Comparison of ENCODE assay signal across 22 cellular contexts in genomic region chrX:17298564-17298963, GRCh38.
A peak's percentile ranks its signal among the peaks of the same experiment; 100 is the strongest.
DNase-seq lines count a peak whose midpoint lies in the region; ATAC-seq and TF ChIP-seq lines count a peak whose summit lies in the region.
"Had no signal": no experiment of that assay in that cellular context is flagged by ENCODE, and none has a peak within 500 bp of the region (broad histone marks: within the 10 kb centered on the region; RNA-seq: fewer than 3 reads in every experiment).

No MANE protein-coding gene starts in this region.

- ATAC-seq in HG03460 (IDR thresholded peaks at IDR 0.05; ENCODE audit: unreplicated experiment) (no peak), HG03439 (IDR thresholded peaks at IDR 0.05; ENCODE audit: unreplicated experiment) (no peak)

- H3K36me3 ChIP-seq in uterus: no peaks in the 10 kb centered on the region
- no peaks in the 10 kb centered on the region for H3K36me3 ChIP-seq in HAP-1 (replicated peaks)
- H3K36me3 ChIP-seq: BLaER1 had no signal

- in situ Hi-C loops in HAP-1 (cut with MboI; ENCODE audit: low sequenced_read_pairs): no loop called here

- H3K9me3 ChIP-seq in uterus (no peaks in the 10 kb centered on the region), HAP-1 (no peaks in the 10 kb centered on the region)
- H3K9me3 ChIP-seq: BLaER1, SK-N-SH had no signal

- no peak overlapping the region for H3K27ac ChIP-seq in coronary artery
- H3K27ac ChIP-seq in uterus: peak overlapping the region; percentile 47 to 49
- H3K27ac ChIP-seq: BLaER1 had no signal

- no peaks in the 10 kb centered on the region for H3K27me3 ChIP-seq in uterus
- H3K27me3 ChIP-seq in HAP-1 (ENCODE audit: low read depth): no peaks in the 10 kb centered on the region

- H3K4me1 ChIP-seq in uterus: no peaks in the 10 kb centered on the region
- H3K4me1 ChIP-seq in HAP-1: no peaks in the 10 kb centered on the region
- H3K4me1 ChIP-seq: BLaER1 had no signal

- DNase-seq in SKM-1 treated with dmso at 0.1 percent for 144 hours (lab: John Stamatoyannopoulos, UW; ENCODE audit: unreplicated experiment) (peak; percentile 0), SKM-1 (lab: John Stamatoyannopoulos, UW; ENCODE audit: unreplicated experiment) (no peak), NOMO-1 treated with DMSO at 0.1 percent for 48 hours (lab: John Stamatoyannopoulos, UW; ENCODE audit: unreplicated experiment) (peak; percentile 57), coronary artery (ENCODE audit: low spot score) (no peak), uterus (no peak), HAP-1 (ENCODE audit: low spot score in 2 of 2) (no peak)
- DNase-seq: Calu3; CD4-positive, alpha-beta memory T cell; GF-D8; H7; IMR-90; MM.1S; NCI-H1417 treated with DMSO at 0.1 percent for 48 hours; NCI-H187 treated with DMSO at 0.1 percent for 48 hours; NCI-H226; NCI-H526; Right ventricle myocardium superior; SK-N-SH; T-helper 1 cell had no signal

- TF ChIP-seq POLR2A in uterus (IDR thresholded peaks at IDR 0.05): no peak

- TF ChIP-seq CTCF in coronary artery (IDR thresholded peaks at IDR 0.05): no peak
- TF ChIP-seq CTCF in uterus (IDR thresholded peaks at IDR 0.05): no peak

- intact Hi-C loops in uterus (cut with DNase I; ENCODE audit: low total_unique reads): no loop called here

- H3K4me3 ChIP-seq in coronary artery (peak overlapping the region; percentile 46), uterus (no peak overlapping the region), HAP-1 (no peak overlapping the region)
- H3K4me3 ChIP-seq: BLaER1 had no signal

Comparison
In these comparisons a context has a peak if more than half of its experiments do, and no peak if none do; other contexts are left out.
1. DNase-seq: peak in SKM-1 treated with dmso at 0.1 percent for 144 hours (single experiment) and NOMO-1 treated with DMSO at 0.1 percent for 48 hours (single experiment); none in SKM-1 (single experiment), coronary artery (single experiment), uterus (0 of 2) and HAP-1 (0 of 2).
2. H3K27ac ChIP-seq: peak in uterus (2 of 2); none in coronary artery (0 of 2).